11 cellular contexts compared by ENCODE assay signal in the genomic region with DNA sequence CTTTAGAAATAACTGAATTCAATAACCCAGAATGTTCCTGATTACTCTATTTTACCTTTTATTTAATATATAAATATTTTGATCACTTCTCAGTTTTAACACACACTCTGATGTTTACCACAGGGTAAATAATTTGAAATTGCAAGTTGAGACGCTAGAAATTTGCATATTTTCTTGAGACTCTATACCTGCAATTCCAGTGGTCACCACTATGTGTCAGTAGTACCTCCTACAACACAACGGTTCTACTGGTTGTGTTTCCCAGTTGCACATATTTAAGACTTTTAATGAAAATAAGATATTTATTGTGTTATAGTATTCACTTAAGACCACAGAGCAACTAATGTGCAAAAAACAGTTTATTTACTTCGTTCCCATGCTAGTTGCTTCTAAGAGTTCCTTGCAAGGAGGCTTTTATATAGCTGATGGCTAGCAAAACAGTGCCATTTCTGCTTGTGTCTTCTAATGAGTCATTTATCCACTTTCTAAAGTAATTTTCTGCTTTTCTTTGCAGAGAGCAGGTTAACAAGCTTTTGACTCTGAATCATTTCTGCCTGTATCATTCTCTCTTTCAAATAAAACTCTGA.
DNase-seq lines count a peak whose midpoint lies in the region; ATAC-seq, FAIRE-seq and TF ChIP-seq lines count a peak whose summit lies in the region.
"Had no signal": no experiment of that assay in that cellular context is flagged by ENCODE, and none has a peak within 500 bp of the region (broad histone marks: within the 10 kb centered on the region; RNA-seq: fewer than 3 reads in every experiment).

No MANE protein-coding gene starts in this region.

- no peak overlapping the region for H2BK20ac ChIP-seq in IMR-90 (ENCODE audit: low read depth, low read length)

- H3K27me3 ChIP-seq in CD4-positive, alpha-beta T cell (ENCODE audit: control insufficient read depth, insufficient read depth, low read length): peaks cover 25% of the 10 kb centered on the region
- H3K27me3 ChIP-seq in IMR-90 (ENCODE audit: control insufficient read depth, insufficient read depth, low read length): peaks cover 19% of the 10 kb centered on the region
- H3K27me3 ChIP-seq in K562 (ENCODE audit: control insufficient read depth in 2 of 2, insufficient read depth in 2 of 2, low read length in 2 of 2): peaks cover 7 to 17% of the 10 kb centered on the region in 2 experiments; a peak in 4 of 5 replicates

- no peak overlapping the region for H3K56ac ChIP-seq in IMR-90 (ENCODE audit: extremely low read depth, insufficient read depth, low read length)

- dilution Hi-C loops in IMR-90 (cut with HindIII; ENCODE audit: low sequenced_read_pairs, unreplicated experiment): no loop called here

- no peaks in the 10 kb centered on the region for H3K9me3 Mint-ChIP-seq in CD4-positive, alpha-beta T cell
- H3K9me3 Mint-ChIP-seq in mesothelial cell of epicardium: no peaks in the 10 kb centered on the region

- no peak overlapping the region for H3K23ac ChIP-seq in IMR-90 (ENCODE audit: low read depth, low read length)

- H3K9me3 ChIP-seq in CD4-positive, alpha-beta T cell (ENCODE audit: control insufficient read depth, low read length): peaks cover 5% of the 10 kb centered on the region
- H3K9me3 ChIP-seq in IMR-90 (ENCODE audit: control insufficient read depth, insufficient read depth, low read length) (no peaks in the 10 kb centered on the region), K562 (replicated peaks; ENCODE audit: control insufficient read depth, insufficient read depth, low read depth, low read length) (no peaks in the 10 kb centered on the region)

- TF ChIP-seq POLR2A in IMR-90 (IDR thresholded peaks at IDR 0.05; ENCODE audit: low read depth, low read length): no peak
- TF ChIP-seq POLR2A in K562 (conservative IDR thresholded peaks at IDR 0.05): no peak

- H3K9ac ChIP-seq in IMR-90 (ENCODE audit: low read depth, low read length) (no peak overlapping the region), K562 (ENCODE audit: insufficient read depth in 1 of 2, low read depth in 2 of 2, low read length in 2 of 2) (no peak overlapping the region)

- H4K5ac ChIP-seq in IMR-90 (ENCODE audit: low read depth, low read length): no peak overlapping the region

- H3K27me3 Mint-ChIP-seq in CD4-positive, alpha-beta T cell: peaks cover 38% of the 10 kb centered on the region
- H3K27me3 Mint-ChIP-seq in mesothelial cell of epicardium (ENCODE audit: low read depth): no peaks in the 10 kb centered on the region

- POLR2A ChIA-PET in CD4-positive, alpha-beta T cell (lab: Charles Lee): no interaction called here
- POLR2A ChIA-PET in IMR-90 (lab: Charles Lee; ENCODE audit: unreplicated experiment) (no interaction called here), K562 (lab: Yijun Ruan, JAX) (no interaction called here)

- no peak overlapping the region for H4K8ac ChIP-seq in IMR-90 (ENCODE audit: low read depth in 2 of 2, low read length in 2 of 2)

- H3K4me3 Mint-ChIP-seq in CD4-positive, alpha-beta T cell: no peak overlapping the region
- no peak overlapping the region for H3K4me3 Mint-ChIP-seq in mesothelial cell of epicardium
- H3K4me3 Mint-ChIP-seq: activated naive CD4-positive, alpha-beta T cell treated with anti-CD3 and anti-CD28 coated beads, Interleukin-2, amount 10 ng/mL, durations not matched to agents 7 days and 5 days had no signal

- H3K36me3 ChIP-seq in IMR-90 (ENCODE audit: control insufficient read depth, insufficient read depth, low read length): no peaks in the 10 kb centered on the region
- no peaks in the 10 kb centered on the region for H3K36me3 ChIP-seq in K562 (ENCODE audit: control insufficient read depth, insufficient read depth, low read length)

- no peak overlapping the region for H3K18ac ChIP-seq in IMR-90 (ENCODE audit: low read depth, low read length)

- H3K79me1 ChIP-seq in IMR-90 (ENCODE audit: low read depth in 1 of 2, low read length in 2 of 2): no peaks in the 10 kb centered on the region

- H3K9me1 ChIP-seq in IMR-90 (ENCODE audit: insufficient read depth, low read length): no peaks in the 10 kb centered on the region
- no peaks in the 10 kb centered on the region for H3K9me1 ChIP-seq in K562 (ENCODE audit: control insufficient read depth, insufficient read depth, low read length)

- ATAC-seq in CD4-positive, alpha-beta T cell (ENCODE audit: poor library complexity): no peak
- ATAC-seq in IMR-90 (ENCODE audit: low read depth) (no peak), K562 (no peak), esophagus mucosa (no peak)

- TF ChIP-seq CTCF in CD4-positive, alpha-beta T cell (IDR thresholded peaks at IDR 0.05): peak; percentile 27
- TF ChIP-seq CTCF in IMR-90 (conservative IDR thresholded peaks at IDR 0.05; ENCODE audit: low read depth, low read length) (peak; percentile 33), K562 (IDR thresholded peaks at IDR 0.05 in 2 of 3, conservative IDR thresholded peaks at IDR 0.05 in 1 of 3; ENCODE audit: insufficient read depth in 2 of 3, low read depth in 1 of 3, low read length in 3 of 3) (peak; percentile 29 to 57 (median 55); a peak in 5 of 6 replicates), mesothelial cell of epicardium (IDR thresholded peaks at IDR 0.05; ENCODE audit: unreplicated experiment) (peak; percentile 70)

- no peak for FAIRE-seq in K562 (lab: Jason Lieb, UNC)

- TF ChIP-seq RAD21 in IMR-90 (IDR thresholded peaks at IDR 0.05; ENCODE audit: low read length) (peak; percentile 26; the same call in 1 of the 2 replicates), K562 (CRISPR knock-in tag; conservative IDR thresholded peaks at IDR 0.05 in 1 of 2, IDR thresholded peaks at IDR 0.05 in 1 of 2) (peak in 1 of 2 experiments; percentile 31; a peak in 2 of 4 replicates)

- CTCF ChIA-PET in CD4-positive, alpha-beta T cell (lab: Charles Lee): no interaction called here
- CTCF ChIA-PET in IMR-90 (lab: Yijun Ruan, JAX) (interaction anchor here (1.1 kb wide), 1 partner anchor 387 kb away, joined by 4 read pairs; no protein-coding TSS in a partner anchor), K562 (lab: Yijun Ruan, JAX; ENCODE audit: low intra/inter-chr PET ratio) (no interaction called here)

- no peak overlapping the region for H2AK5ac ChIP-seq in IMR-90 (ENCODE audit: low read depth, low read length)

- H3K27ac ChIP-seq in CD4-positive, alpha-beta T cell (ENCODE audit: low read depth, low read length): no peak overlapping the region
- no peak overlapping the region for H3K27ac ChIP-seq in IMR-90 (ENCODE audit: insufficient read depth, low read length)
- H3K27ac ChIP-seq in K562 (ENCODE audit: extremely low read depth, low read depth, low read length): no peak overlapping the region
- H3K27ac ChIP-seq: RWPE1 had no signal

- intact Hi-C loops in CD4-positive, alpha-beta T cell (cut with DNase I, micrococcal nuclease): no loop called here
- intact Hi-C loops in IMR-90 (cut with micrococcal nuclease) (loop anchor here (5.0 kb wide), 1 partner anchor 503 kb away; no protein-coding TSS in a partner anchor), K562 (cut with micrococcal nuclease) (no loop called here), posterior vena cava (cut with DNase I) (no loop called here)

- H2BK15ac ChIP-seq in IMR-90 (ENCODE audit: low read depth, low read length): no peak overlapping the region

- no peak overlapping the region for H4K91ac ChIP-seq in IMR-90 (ENCODE audit: insufficient read depth, low read depth, low read length)

- H3K79me2 ChIP-seq in K562 (ENCODE audit: control insufficient read depth, insufficient read depth, low read length): no peaks in the 10 kb centered on the region

- no TSS peak for BruUV-seq in IMR-90 (replicated peaks; lab: Mats Ljungman, UMichigan)
- no TSS peak for BruUV-seq in K562 (replicated peaks; lab: Mats Ljungman, UMichigan)

- no peak overlapping the region for H3K4me2 ChIP-seq in IMR-90 (ENCODE audit: low read depth, low read length)
- no peak overlapping the region for H3K4me2 ChIP-seq in K562 (ENCODE audit: insufficient read depth, low read length)

- no peak overlapping the region for H3K4ac ChIP-seq in IMR-90 (ENCODE audit: low read depth, low read length)

- no CpG with 5 or more reads among the region's 3 CpGs for WGBS in IMR-90 (ENCODE audit: extremely low coverage in 2 of 2, insufficient read length in 1 of 2), 2 experiments
- WGBS in K562 (ENCODE audit: insufficient coverage, low coverage, missing lambda C conversion rate): 5% methylated on average over 3 of the region's 3 CpGs

- no peak overlapping the region for H2BK5ac ChIP-seq in IMR-90 (ENCODE audit: low read depth, low read length, poor library complexity, severe bottlenecking)

- H2BK120ac ChIP-seq in IMR-90 (ENCODE audit: low read depth, low read length): no peak overlapping the region

- H3K14ac ChIP-seq in IMR-90 (replicated peaks; ENCODE audit: low read depth, low read length): no peak overlapping the region

- no peak for DNase-seq in CD4-positive, alpha-beta T cell
- DNase-seq in IMR-90 (peak; percentile 7), K562 (ENCODE audit: extremely low read depth in 1 of 4, low spot score in 3 of 4) (peak; percentile 21 to 43 (median 35)), mesothelial cell of epicardium (ENCODE audit: low spot score in 2 of 2, unreplicated experiment in 2 of 2) (no peak), retina (no peak), posterior vena cava (ENCODE audit: low spot score) (no peak), NCI-H510A treated with DMSO at 0.1 percent for 48 hours (lab: John Stamatoyannopoulos, UW) (no peak)
- DNase-seq: activated naive CD4-positive, alpha-beta T cell treated with anti-CD3 and anti-CD28 coated beads, Interleukin-2, amount 10 ng/mL, durations not matched to agents 7 days and 5 days; stimulated activated CD4-positive, alpha-beta T cell treated with anti-CD3 and anti-CD28 coated beads, Interleukin-1b, Interleukin-23, amount 100 ng/mL, for 48 hours had no signal

- no peak overlapping the region for H3K27ac Mint-ChIP-seq in CD4-positive, alpha-beta T cell
- H3K27ac Mint-ChIP-seq in mesothelial cell of epicardium: no peak overlapping the region
- H3K27ac Mint-ChIP-seq: activated naive CD4-positive, alpha-beta T cell treated with anti-CD3 and anti-CD28 coated beads, Interleukin-2, amount 10 ng/mL, durations not matched to agents 7 days and 5 days had no signal

- no peaks in the 10 kb centered on the region for H3K36me3 Mint-ChIP-seq in CD4-positive, alpha-beta T cell (ENCODE audit: low read depth)
- H3K36me3 Mint-ChIP-seq in mesothelial cell of epicardium: no peaks in the 10 kb centered on the region
- H3K36me3 Mint-ChIP-seq: activated naive CD4-positive, alpha-beta T cell treated with anti-CD3 and anti-CD28 coated beads, Interleukin-2, amount 10 ng/mL, durations not matched to agents 7 days and 5 days had no signal

- no peak overlapping the region for H2AK9ac ChIP-seq in IMR-90 (replicated peaks; ENCODE audit: low read depth, low read length, poor library complexity)

- H2AFZ ChIP-seq in IMR-90 (replicated peaks; ENCODE audit: low read length, poor library complexity) (no peak overlapping the region), K562 (ENCODE audit: low read depth, low read length) (no peak overlapping the region)

- no peak overlapping the region for H3K4me3 ChIP-seq in IMR-90 (ENCODE audit: insufficient read depth, low read depth, low read length)
- H3K4me3 ChIP-seq in K562: no peak overlapping the region

- in situ Hi-C loops in IMR-90 (cut with MboI; ENCODE audit: low sequenced_read_pairs): no loop called here
- in situ Hi-C loops in K562 (cut with MboI): no loop called here

- H3K4me1 Mint-ChIP-seq in CD4-positive, alpha-beta T cell (ENCODE audit: low read depth): no peaks in the 10 kb centered on the region
- peaks cover 5% of the 10 kb centered on the region for H3K4me1 Mint-ChIP-seq in mesothelial cell of epicardium
- H3K4me1 Mint-ChIP-seq: activated naive CD4-positive, alpha-beta T cell treated with anti-CD3 and anti-CD28 coated beads, Interleukin-2, amount 10 ng/mL, durations not matched to agents 7 days and 5 days had no signal

- no peaks in the 10 kb centered on the region for H4K20me1 ChIP-seq in IMR-90 (ENCODE audit: insufficient read depth, low read length)
- H4K20me1 ChIP-seq in K562 (replicated peaks; ENCODE audit: control insufficient read depth, insufficient read depth, low read length): no peaks in the 10 kb centered on the region

- TF ChIP-seq EP300 in K562 (IDR thresholded peaks at IDR 0.05; ENCODE audit: low read length): no peak

- H3K4me1 ChIP-seq in IMR-90 (ENCODE audit: control insufficient read depth, insufficient read depth, low read length): peaks cover 3% of the 10 kb centered on the region; the same call in 1 of the 2 replicates
- peaks cover 0 to 5% of the 10 kb centered on the region in 2 experiments; a peak in 1 of 5 replicates for H3K4me1 ChIP-seq in K562 (replicated peaks in 1 of 2; ENCODE audit: control insufficient read depth in 2 of 2, insufficient read depth in 2 of 2, low read length in 2 of 2)

Comparison
In these comparisons a context has a peak if more than half of its experiments do, and no peak if none do; other contexts are left out.
1. DNase-seq: peak in IMR-90 (single experiment) and K562 (4 of 4); none in CD4-positive, alpha-beta T cell (0 of 10), mesothelial cell of epicardium (0 of 2), retina (single experiment), posterior vena cava (single experiment) and NCI-H510A treated with DMSO at 0.1 percent for 48 hours (single experiment).
2. Peak in every context shown above with its lines, with median percentiles within 50 percentile points of each other: CTCF ChIP-seq.